In the genomic region with DNA sequence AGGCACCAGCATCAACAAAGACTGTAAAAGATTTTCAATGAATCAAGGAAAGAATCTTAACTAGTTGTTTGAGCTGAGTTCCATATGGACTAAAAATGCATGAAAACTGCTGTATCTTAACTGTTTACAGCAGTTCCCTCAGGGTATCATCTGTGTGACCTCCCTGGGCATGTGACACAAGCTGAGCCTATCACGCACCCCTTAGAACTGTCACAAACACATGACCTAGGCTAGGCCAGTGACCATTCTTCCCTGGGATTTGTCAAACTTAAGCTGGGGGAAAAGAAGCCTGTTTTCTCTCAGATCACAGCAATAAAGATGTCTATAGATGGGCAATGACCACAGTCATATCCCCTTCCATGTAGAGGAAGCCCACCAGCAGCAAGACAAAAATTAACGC, we compare ENCODE assay signal across 17 cellular contexts.
"Had no signal": no experiment of that assay in that cellular context is flagged by ENCODE, and none has a peak within 500 bp of the region (broad histone marks: within the 10 kb centered on the region; RNA-seq: fewer than 3 reads in every experiment).

No MANE protein-coding gene starts in this region.

- H3K36me3 Mint-ChIP-seq: activated naive CD8-positive, alpha-beta T cell treated with anti-CD3 and anti-CD28 coated beads, Interleukin-2, amount 10 ng/mL, durations not matched to agents 7 days and 5 days; naive B cell; stimulated activated memory B cell treated with anti-CD40 and anti-IgM and Interleukin-4, amounts not matched to agents 10 μg/mL and 1 μg/mL and 100 μg/mL, for 72 hours had no signal

- ATAC-seq: pancreas; stimulated activated memory B cell treated with anti-CD40 and anti-IgM and Interleukin-4, amounts not matched to agents 10 μg/mL and 1 μg/mL and 100 μg/mL, for 72 hours had no signal

- H3K27me3 ChIP-seq: brain microvascular endothelial cell, pancreas had no signal

- H3K4me1 ChIP-seq: pancreas had no signal

- DNase-seq: activated CD4-positive, alpha-beta T cell treated with anti-CD3 and anti-CD28 coated beads, Interleukin-2, amount 10 ng/mL, durations not matched to agents 7 days and 5 days; activated CD4-positive, CD25-positive, alpha-beta regulatory T cell; activated CD8-positive, alpha-beta memory T cell treated with anti-CD3 and anti-CD28 coated beads for 24 hours; activated naive CD4-positive, alpha-beta T cell; activated naive CD8-positive, alpha-beta T cell treated with anti-CD3 and anti-CD28 coated beads, Interleukin-2, amount 10 ng/mL, durations not matched to agents 7 days and 5 days; brain microvascular endothelial cell; cortex of kidney; effector CD4-positive, alpha-beta T cell; foreskin melanocyte; left colon; naive B cell; pancreas; stimulated activated CD4-positive, alpha-beta T cell treated with anti-CD3 and anti-CD28 coated beads, Interleukin-2, amount 100 ng/mL, for 48 hours; T-helper 2 cell had no signal

- H3K27ac ChIP-seq: brain microvascular endothelial cell, pancreas had no signal

- H3K4me1 Mint-ChIP-seq: activated naive CD8-positive, alpha-beta T cell treated with anti-CD3 and anti-CD28 coated beads, Interleukin-2, amount 10 ng/mL, durations not matched to agents 7 days and 5 days; central memory CD8-positive, alpha-beta T cell; naive B cell; stimulated activated memory B cell treated with anti-CD40 and anti-IgM and Interleukin-4, amounts not matched to agents 10 μg/mL and 1 μg/mL and 100 μg/mL, for 72 hours had no signal

- H3K9me3 Mint-ChIP-seq: activated CD4-positive, alpha-beta T cell treated with anti-CD3 and anti-CD28 coated beads, Interleukin-2, amount 10 ng/mL, durations not matched to agents 7 days and 5 days; activated naive CD8-positive, alpha-beta T cell treated with anti-CD3 and anti-CD28 coated beads, Interleukin-2, amount 10 ng/mL, durations not matched to agents 7 days and 5 days; central memory CD8-positive, alpha-beta T cell; naive B cell; stimulated activated memory B cell treated with anti-CD40 and anti-IgM and Interleukin-4, amounts not matched to agents 10 μg/mL and 1 μg/mL and 100 μg/mL, for 72 hours had no signal

- H3K36me3 ChIP-seq: brain microvascular endothelial cell, pancreas had no signal

- H3K9me3 ChIP-seq: pancreas had no signal

- H3K27ac Mint-ChIP-seq: activated CD4-positive, alpha-beta T cell treated with anti-CD3 and anti-CD28 coated beads, Interleukin-2, amount 10 ng/mL, durations not matched to agents 7 days and 5 days; activated naive CD8-positive, alpha-beta T cell treated with anti-CD3 and anti-CD28 coated beads, Interleukin-2, amount 10 ng/mL, durations not matched to agents 7 days and 5 days; naive B cell; stimulated activated memory B cell treated with anti-CD40 and anti-IgM and Interleukin-4, amounts not matched to agents 10 μg/mL and 1 μg/mL and 100 μg/mL, for 72 hours had no signal

- H3K4me3 Mint-ChIP-seq: activated CD4-positive, alpha-beta T cell treated with anti-CD3 and anti-CD28 coated beads, Interleukin-2, amount 10 ng/mL, durations not matched to agents 7 days and 5 days; activated naive CD8-positive, alpha-beta T cell treated with anti-CD3 and anti-CD28 coated beads, Interleukin-2, amount 10 ng/mL, durations not matched to agents 7 days and 5 days; central memory CD8-positive, alpha-beta T cell; naive B cell; stimulated activated memory B cell treated with anti-CD40 and anti-IgM and Interleukin-4, amounts not matched to agents 10 μg/mL and 1 μg/mL and 100 μg/mL, for 72 hours had no signal

- H3K4me3 ChIP-seq: lung, pancreas had no signal
